In genomic region chr3:52195823-52196331, GRCh38 we compare ENCODE assay signal across 1 cellular context.
TF ChIP-seq lines count a peak whose summit lies in the region.

No MANE protein-coding gene starts in this region.

TF ChIP-seq in HepG2, 621 proteins besides CTCF, POLR2A, EP300 and RAD21:
- TF ChIP-seq, protein P1, sequence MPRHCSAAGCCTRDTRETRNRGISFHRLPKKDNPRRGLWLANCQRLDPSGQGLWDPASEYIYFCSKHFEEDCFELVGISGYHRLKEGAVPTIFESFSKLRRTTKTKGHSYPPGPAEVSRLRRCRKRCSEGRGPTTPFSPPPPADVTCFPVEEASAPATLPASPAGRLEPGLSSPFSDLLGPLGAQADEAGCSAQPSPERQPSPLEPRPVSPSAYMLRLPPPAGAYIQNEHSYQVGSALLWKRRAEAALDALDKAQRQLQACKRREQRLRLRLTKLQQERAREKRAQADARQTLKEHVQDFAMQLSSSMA (CRISPR knock-in tag; IDR thresholded peaks at IDR 0.05), result no peak
- no peak for TF ChIP-seq ZNF264 (CRISPR knock-in tag; IDR thresholded peaks at IDR 0.05)
- peak; percentile 16; the same call in 1 of the 2 replicates for TF ChIP-seq GATAD2A (CRISPR knock-in tag; IDR thresholded peaks at IDR 0.05)
- TF ChIP-seq CEBPG (CRISPR knock-in tag; IDR thresholded peaks at IDR 0.05), result peak; percentile 38; the same call in 1 of the 2 replicates
- peak; percentile 63; the same call in 1 of the 2 replicates for TF ChIP-seq CEBPB (IDR thresholded peaks at IDR 0.05; ENCODE audit: borderline replicate concordance, low read depth, low read length)
